Comparison of ENCODE assay signal across 8 cellular contexts in genomic region chr3:192444096-192444790, GRCh38.
DNase-seq lines count a peak whose midpoint lies in the region; ATAC-seq and TF ChIP-seq lines count a peak whose summit lies in the region.

No MANE protein-coding gene starts in this region.

- TF ChIP-seq CTCF in lung (IDR thresholded peaks at IDR 0.05; ENCODE audit: control extremely low read depth, extremely low read depth): peak; percentile 90

- H3K4me1 ChIP-seq in effector memory CD4-positive, alpha-beta T cell (ENCODE audit: control insufficient read depth, insufficient read depth, low read length, poor library complexity, severe bottlenecking): no peaks in the 10 kb centered on the region
- H3K4me1 ChIP-seq in lung (ENCODE audit: control insufficient read depth in 2 of 2, insufficient read depth in 2 of 2, low read length in 2 of 2): peaks cover 0 to 6% of the 10 kb centered on the region in 2 donors

- no peak overlapping the region for H3K4me3 Mint-ChIP-seq in activated CD4-positive, alpha-beta T cell treated with anti-CD3 and anti-CD28 coated beads for 36 hours
- no peak overlapping the region for H3K4me3 Mint-ChIP-seq in stimulated activated effector memory CD8-positive, alpha-beta T cell treated with anti-CD3 and anti-CD28 coated beads, Interleukin-12 subunit alpha, Interleukin-12 subunit beta, amount 100 ng/mL, for 72 hours

- DNase-seq in COR-L47 (lab: John Stamatoyannopoulos, UW) (peak; percentile 74), NCI-H345 (lab: John Stamatoyannopoulos, UW) (peak; percentile 70), lung (ENCODE audit: low spot score) (peak; percentile 49)
- DNase-seq in activated CD4-positive, alpha-beta T cell treated with anti-CD3 and anti-CD28 coated beads for 36 hours: peak; percentile 76
- DNase-seq in effector memory CD4-positive, alpha-beta T cell: peak in 2 of 3 donors; percentile 0 to 23
- DNase-seq in stimulated activated effector memory CD8-positive, alpha-beta T cell treated with anti-CD3 and anti-CD28 coated beads, Interleukin-12 subunit alpha, Interleukin-12 subunit beta, amount 100 ng/mL, for 72 hours (ENCODE audit: low spot score in 2 of 2): peak; percentile 27 to 63

- no peak overlapping the region for H3K27ac Mint-ChIP-seq in activated CD4-positive, alpha-beta T cell treated with anti-CD3 and anti-CD28 coated beads for 36 hours
- no peak overlapping the region for H3K27ac Mint-ChIP-seq in stimulated activated effector memory CD8-positive, alpha-beta T cell treated with anti-CD3 and anti-CD28 coated beads, Interleukin-12 subunit alpha, Interleukin-12 subunit beta, amount 100 ng/mL, for 72 hours

- no peaks in the 10 kb centered on the region for H3K36me3 Mint-ChIP-seq in activated CD4-positive, alpha-beta T cell treated with anti-CD3 and anti-CD28 coated beads for 36 hours (ENCODE audit: low read depth)
- no peaks in the 10 kb centered on the region for H3K36me3 Mint-ChIP-seq in stimulated activated effector memory CD8-positive, alpha-beta T cell treated with anti-CD3 and anti-CD28 coated beads, Interleukin-12 subunit alpha, Interleukin-12 subunit beta, amount 100 ng/mL, for 72 hours

- intact Hi-C loops in activated CD4-positive, alpha-beta T cell treated with anti-CD3 and anti-CD28 coated beads for 36 hours (cut with DNase I, micrococcal nuclease): loop anchor here (1.0 to 10.0 kb wide), 6 partner anchors 256 to 1562 kb away; no protein-coding TSS in a partner anchor

- no peaks in the 10 kb centered on the region for H3K9me3 Mint-ChIP-seq in activated CD4-positive, alpha-beta T cell treated with anti-CD3 and anti-CD28 coated beads for 36 hours (ENCODE audit: low read depth)
- no peaks in the 10 kb centered on the region for H3K9me3 Mint-ChIP-seq in stimulated activated effector memory CD8-positive, alpha-beta T cell treated with anti-CD3 and anti-CD28 coated beads, Interleukin-12 subunit alpha, Interleukin-12 subunit beta, amount 100 ng/mL, for 72 hours

- H3K4me3 ChIP-seq in effector memory CD4-positive, alpha-beta T cell (ENCODE audit: insufficient read depth, low read depth, low read length, poor library complexity, severe bottlenecking): no peak overlapping the region
- H3K4me3 ChIP-seq in lung: no peak overlapping the region

- H3K27me3 Mint-ChIP-seq in activated CD4-positive, alpha-beta T cell treated with anti-CD3 and anti-CD28 coated beads for 36 hours: peaks cover 26% of the 10 kb centered on the region

- ATAC-seq in GM19351 (IDR thresholded peaks at IDR 0.05; ENCODE audit: unreplicated experiment): peak; percentile 95
- peak; percentile 95 for ATAC-seq in HG03342 (IDR thresholded peaks at IDR 0.05; ENCODE audit: unreplicated experiment)
- ATAC-seq in activated CD4-positive, alpha-beta T cell treated with anti-CD3 and anti-CD28 coated beads for 36 hours: peak; percentile 68
- peak; percentile 85 for ATAC-seq in lung (ENCODE audit: insufficient read depth, low FRiP score)
- ATAC-seq in stimulated activated effector memory CD8-positive, alpha-beta T cell treated with anti-CD3 and anti-CD28 coated beads, Interleukin-12 subunit alpha, Interleukin-12 subunit beta, amount 100 ng/mL, for 72 hours: peak; percentile 66

- 20% methylated on average over 12 of the region's 12 CpGs for WGBS in lung, 2 donors

- H3K4me1 Mint-ChIP-seq in activated CD4-positive, alpha-beta T cell treated with anti-CD3 and anti-CD28 coated beads for 36 hours: no peaks in the 10 kb centered on the region
- no peaks in the 10 kb centered on the region for H3K4me1 Mint-ChIP-seq in stimulated activated effector memory CD8-positive, alpha-beta T cell treated with anti-CD3 and anti-CD28 coated beads, Interleukin-12 subunit alpha, Interleukin-12 subunit beta, amount 100 ng/mL, for 72 hours

- CTCF ChIA-PET in activated CD4-positive, alpha-beta T cell treated with anti-CD3 and anti-CD28 coated beads for 36 hours (lab: Charles Lee): interaction anchor here (0.5 to 3.4 kb wide), 42 partner anchors 8 to 1573 kb away, joined by 3 to 24 read pairs (median 4); no protein-coding TSS in a partner anchor

- no peaks in the 10 kb centered on the region for H3K9me3 ChIP-seq in effector memory CD4-positive, alpha-beta T cell (ENCODE audit: control insufficient read depth, low read length)
- no peaks in the 10 kb centered on the region for H3K9me3 ChIP-seq in lung (ENCODE audit: control insufficient read depth in 2 of 2, insufficient read depth in 1 of 2, low read length in 1 of 2)

- H3K27me3 ChIP-seq in effector memory CD4-positive, alpha-beta T cell (replicated peaks; ENCODE audit: control insufficient read depth, insufficient read depth, low read length, poor library complexity, severe bottlenecking): peaks cover 7% of the 10 kb centered on the region
- no peaks in the 10 kb centered on the region for H3K27me3 ChIP-seq in lung (ENCODE audit: control insufficient read depth, insufficient read depth)

- no peaks in the 10 kb centered on the region for H3K36me3 ChIP-seq in effector memory CD4-positive, alpha-beta T cell (ENCODE audit: control insufficient read depth, insufficient read depth, low read length)
- H3K36me3 ChIP-seq in lung (ENCODE audit: control insufficient read depth in 2 of 2, insufficient read depth in 2 of 2, low read length in 2 of 2): no peaks in the 10 kb centered on the region

- POLR2A ChIA-PET in activated CD4-positive, alpha-beta T cell treated with anti-CD3 and anti-CD28 coated beads for 36 hours (lab: Charles Lee): no interaction called here

- H3K27ac ChIP-seq in effector memory CD4-positive, alpha-beta T cell (ENCODE audit: insufficient read depth, low read length, poor library complexity, severe bottlenecking): no peak overlapping the region
- peak overlapping the region in 1 of 2 donors; percentile 30 for H3K27ac ChIP-seq in lung (ENCODE audit: low read depth in 1 of 2, low read length in 1 of 2)

Comparison
In these comparisons a context has a peak if more than half of its experiments do, and no peak if none do; other contexts are left out.
1. DNase-seq: peak in every context shown above with its lines; median percentile 76 in activated CD4-positive, alpha-beta T cell treated with anti-CD3 and anti-CD28 coated beads for 36 hours; 74 in COR-L47; 70 in NCI-H345; 49 in lung; 45 in stimulated activated effector memory CD8-positive, alpha-beta T cell treated with anti-CD3 and anti-CD28 coated beads, Interleukin-12 subunit alpha, Interleukin-12 subunit beta, amount 100 ng/mL, for 72 hours; 12 in effector memory CD4-positive, alpha-beta T cell.